Comparison of ENCODE assay signal across 14 cellular contexts in genomic region chr16:48434653-48435318, GRCh38. TPM values are rescaled to one million over a fixed set of nuclear protein-coding genes. Genes with fewer than 3 reads are reported as not detected.
DNase-seq lines count a peak whose midpoint lies in the region; ATAC-seq and TF ChIP-seq lines count a peak whose summit lies in the region.
"Had no signal": no experiment of that assay in that cellular context is flagged by ENCODE, and none has a peak within 500 bp of the region (broad histone marks: within the 10 kb centered on the region; RNA-seq: fewer than 3 reads in every experiment).

No MANE protein-coding gene starts in this region.

- ATAC-seq in IMR-90 (ENCODE audit: low read depth) (peak; percentile 91), GM19328 (IDR thresholded peaks at IDR 0.05; ENCODE audit: unreplicated experiment) (no peak)
- ATAC-seq: PC-3 had no signal

- peak overlapping the region; percentile 30; the same call in 1 of the 2 replicates for H4K91ac ChIP-seq in IMR-90 (ENCODE audit: insufficient read depth, low read depth, low read length)

- no peak for TF ChIP-seq RAD21 in IMR-90 (IDR thresholded peaks at IDR 0.05; ENCODE audit: low read length)
- TF ChIP-seq RAD21 in liver (IDR thresholded peaks at IDR 0.05) = no peak

- no peaks in the 10 kb centered on the region for H4K20me1 ChIP-seq in IMR-90 (ENCODE audit: insufficient read depth, low read length)

- H2BK20ac ChIP-seq in IMR-90 (ENCODE audit: low read depth, low read length) = peak overlapping the region; percentile 64

- intact Hi-C loops in IMR-90 (cut with micrococcal nuclease) = no loop called here
- intact Hi-C loops in lower leg skin (cut with DNase I; ENCODE audit: low total_unique reads) = no loop called here

- no peak for TF ChIP-seq POLR2A in IMR-90 (IDR thresholded peaks at IDR 0.05; ENCODE audit: low read depth, low read length)
- no peak for TF ChIP-seq POLR2A in lower leg skin (IDR thresholded peaks at IDR 0.05)

- H3K79me1 ChIP-seq in IMR-90 (ENCODE audit: low read depth in 1 of 2, low read length in 2 of 2) = no peaks in the 10 kb centered on the region

- H2BK5ac ChIP-seq in IMR-90 (ENCODE audit: low read depth, low read length, poor library complexity, severe bottlenecking) = peak overlapping the region; percentile 3

- no peaks in the 10 kb centered on the region for H3K9me3 ChIP-seq in IMR-90 (ENCODE audit: control insufficient read depth, insufficient read depth, low read length)
- H3K9me3 ChIP-seq in adipocyte (ENCODE audit: control insufficient read depth, low read length) = no peaks in the 10 kb centered on the region
- H3K9me3 ChIP-seq in liver (ENCODE audit: control insufficient read depth in 4 of 4, low read length in 3 of 4) = no peaks in the 10 kb centered on the region

- dilution Hi-C loops in IMR-90 (cut with HindIII; ENCODE audit: low sequenced_read_pairs, unreplicated experiment) = no loop called here

- peak; percentile 35 for DNase-seq in AG10803 (ENCODE audit: low read depth)
- peak; percentile 80 for DNase-seq in IMR-90
- DNase-seq in adipocyte (ENCODE audit: low read depth) = peak; percentile 59
- DNase-seq in lower leg skin (ENCODE audit: low spot score in 2 of 2) = no peak
- no peak for DNase-seq in NCI-H774 (lab: John Stamatoyannopoulos, UW)
- DNase-seq in NCI-H2227 treated with DMSO at 0.1 percent for 48 hours (lab: John Stamatoyannopoulos, UW) = no peak
- DNase-seq: activated CD4-positive, alpha-beta T cell treated with anti-CD3 and anti-CD28 coated beads for 48 hours; activated gamma-delta T cell; CD4-positive, CD25-positive, alpha-beta regulatory T cell; effector CD4-positive, alpha-beta T cell; NCI-H1436; PC-3 had no signal

- peak overlapping the region; percentile 70 for H3K4ac ChIP-seq in IMR-90 (ENCODE audit: low read depth, low read length)

- H3K9ac ChIP-seq in IMR-90 (ENCODE audit: low read depth, low read length) = no peak overlapping the region; the same call in 1 of the 2 replicates
- no peak overlapping the region for H3K9ac ChIP-seq in adipocyte (ENCODE audit: low read length)
- H3K9ac ChIP-seq in liver (ENCODE audit: low read depth in 1 of 2, low read length in 2 of 2) = no peak overlapping the region

- no peaks in the 10 kb centered on the region for H3K27me3 ChIP-seq in IMR-90 (ENCODE audit: control insufficient read depth, insufficient read depth, low read length)
- H3K27me3 ChIP-seq in adipocyte (replicated peaks; ENCODE audit: control insufficient read depth, insufficient read depth, low read length) = peaks cover 6% of the 10 kb centered on the region
- H3K27me3 ChIP-seq in liver (ENCODE audit: control insufficient read depth in 4 of 4, insufficient read depth in 4 of 4, low read length in 3 of 4) = no peaks in the 10 kb centered on the region

- H2AFZ ChIP-seq in IMR-90 (replicated peaks; ENCODE audit: low read length, poor library complexity) = peak overlapping the region; percentile 75

- peak overlapping the region; percentile 34 for H3K14ac ChIP-seq in IMR-90 (replicated peaks; ENCODE audit: low read depth, low read length)

- H3K36me3 ChIP-seq in IMR-90 (ENCODE audit: control insufficient read depth, insufficient read depth, low read length) (no peaks in the 10 kb centered on the region), adipocyte (ENCODE audit: control insufficient read depth, insufficient read depth, low read length, severe bottlenecking) (no peaks in the 10 kb centered on the region), liver (ENCODE audit: control insufficient read depth in 4 of 4, insufficient read depth in 3 of 4, low read depth in 1 of 4, low read length in 3 of 4) (no peaks in the 10 kb centered on the region)

- H3K27ac ChIP-seq in IMR-90 (ENCODE audit: insufficient read depth, low read length) (no peak overlapping the region), liver (ENCODE audit: low read depth in 1 of 2, low read length in 2 of 2) (no peak overlapping the region)

- peak overlapping the region; percentile 45; the same call in 1 of the 2 replicates for H2AK5ac ChIP-seq in IMR-90 (ENCODE audit: low read depth, low read length)

- peak overlapping the region; percentile 7 for H2AK9ac ChIP-seq in IMR-90 (replicated peaks; ENCODE audit: low read depth, low read length, poor library complexity)

- 0 out of 2 replicates have a peak overlapping the region, but pooled peaks have one; percentile 5 for H3K4me2 ChIP-seq in IMR-90 (ENCODE audit: low read depth, low read length)

- peaks cover 7% of the 10 kb centered on the region for H3K4me1 ChIP-seq in IMR-90 (ENCODE audit: control insufficient read depth, insufficient read depth, low read length)
- H3K4me1 ChIP-seq in adipocyte (ENCODE audit: control insufficient read depth, insufficient read depth, low read length) = peaks cover 15% of the 10 kb centered on the region
- H3K4me1 ChIP-seq in liver (ENCODE audit: control insufficient read depth in 4 of 4, insufficient read depth in 4 of 4, low read length in 3 of 4) = peaks cover 0 to 4% (median 0%) of the 10 kb centered on the region in 4 donors

- in situ Hi-C loops in IMR-90 (cut with MboI; ENCODE audit: low sequenced_read_pairs) = no loop called here

- H3K4me3 ChIP-seq in AG10803 (ENCODE audit: low read length) (no peak overlapping the region), IMR-90 (ENCODE audit: insufficient read depth, low read depth, low read length) (no peak overlapping the region), adipocyte (ENCODE audit: low read length) (no peak overlapping the region), liver (ENCODE audit: low read depth in 1 of 3, low read length in 3 of 3) (no peak overlapping the region), lower leg skin (ENCODE audit: low read depth, poor library complexity, severe bottlenecking) (no peak overlapping the region)

- peak overlapping the region; percentile 16 for H4K5ac ChIP-seq in IMR-90 (ENCODE audit: low read depth, low read length)

- H3K18ac ChIP-seq in IMR-90 (ENCODE audit: low read depth, low read length) = peak overlapping the region; percentile 35; the same call in 1 of the 2 replicates

- POLR2A ChIA-PET in IMR-90 (lab: Charles Lee; ENCODE audit: unreplicated experiment) = no interaction called here

- no peak overlapping the region for H3K56ac ChIP-seq in IMR-90 (ENCODE audit: extremely low read depth, insufficient read depth, low read length)

- peak overlapping the region; percentile 32 to 77; a peak in 2 of 4 replicates for H4K8ac ChIP-seq in IMR-90 (ENCODE audit: low read depth in 2 of 2, low read length in 2 of 2)

- peak overlapping the region; percentile 56 for H2BK120ac ChIP-seq in IMR-90 (ENCODE audit: low read depth, low read length)

- peaks cover 12% of the 10 kb centered on the region for H3K9me1 ChIP-seq in IMR-90 (ENCODE audit: insufficient read depth, low read length)

- no peak overlapping the region for H3K23ac ChIP-seq in IMR-90 (ENCODE audit: low read depth, low read length)

- CTCF ChIA-PET in IMR-90 (lab: Yijun Ruan, JAX) = interaction anchor here (0.5 kb wide), 1 partner anchor 24 kb away, joined by 3 read pairs; no protein-coding TSS in a partner anchor

- peak overlapping the region; percentile 40; the same call in 1 of the 3 replicates for H2BK15ac ChIP-seq in IMR-90 (ENCODE audit: low read depth, low read length)

- WGBS in IMR-90 (ENCODE audit: extremely low coverage in 2 of 2, insufficient read length in 1 of 2), 2 experiments = no CpG with 5 or more reads among the region's 4 CpGs
- 31% methylated on average over 4 of the region's 4 CpGs for WGBS in liver
- WGBS in lower leg skin, 2 donors = 55 to 65% methylated on average over 4 of the region's 4 CpGs

- BruUV-seq in IMR-90 (replicated peaks; lab: Mats Ljungman, UMichigan) = no TSS peak

- TF ChIP-seq CTCF in AG10803 (conservative IDR thresholded peaks at IDR 0.05; ENCODE audit: low read length) (no peak), IMR-90 (conservative IDR thresholded peaks at IDR 0.05; ENCODE audit: low read depth, low read length) (no peak), liver (IDR thresholded peaks at IDR 0.05; ENCODE audit: low read depth, low read length, missing input control) (no peak), lower leg skin (IDR thresholded peaks at IDR 0.05) (no peak)

TF ChIP-seq in IMR-90, 13 proteins besides CTCF, POLR2A, EP300 and RAD21 (continues in another document):
- no peak for TF ChIP-seq CHD1 (IDR thresholded peaks at IDR 0.05; ENCODE audit: low read depth, low read length)
- no peak for TF ChIP-seq RCOR1 (IDR thresholded peaks at IDR 0.05; ENCODE audit: insufficient replicate concordance, low read length)
- TF ChIP-seq MAFK (IDR thresholded peaks at IDR 0.05; ENCODE audit: low read depth, low read length) = no peak
- TF ChIP-seq NFE2L2 (IDR thresholded peaks at IDR 0.05; ENCODE audit: low read depth, low read length) = no peak

TF ChIP-seq in liver, 16 proteins besides CTCF, POLR2A, EP300 and RAD21 (continues in another document):
- TF ChIP-seq NR2F2 (IDR thresholded peaks at IDR 0.05) (no peak), REST (IDR thresholded peaks at IDR 0.05) (no peak), SP1 (IDR thresholded peaks at IDR 0.05) (peak; percentile 18)

RNA-seq across cellular contexts. Expression of gene SIAH1, which starts 49.6 kb away (rescaled TPM):
- total RNA-seq in IMR-90 (2012; rRNA removed) (16.9 and 17.7 TPM in 2 replicates), liver (10 to 100 TPM; 15.7 to 15.8 TPM), lower leg skin (10 to 100 TPM; 20.6 to 37.6 (median 34.4) TPM)
- polyA plus RNA-seq in IMR-90 (2012; rRNA removed) (8.8 and 10.3 TPM in 2 replicates), liver (10 to 100 TPM in 1 of 2 donors, 1 to 10 TPM in 1; 6.7 to 17.3 TPM)
- 6.3 and 10.9 TPM in 2 replicates for polyA plus RNA-seq in IMR-90 (2012; cell fraction: cytosol; rRNA removed)
- polyA plus RNA-seq in IMR-90 (2012; cell fraction: nucleus; rRNA removed; ENCODE audit: low replicate concordance) = 8.6 and 22.7 TPM in 2 replicates

Comparison
In these comparisons a context has a peak if more than half of its experiments do, and no peak if none do; other contexts are left out.
1. DNase-seq: peak in AG10803 (single experiment), IMR-90 (single experiment) and adipocyte (single experiment); none in lower leg skin (0 of 2), NCI-H774 (single experiment) and NCI-H2227 treated with DMSO at 0.1 percent for 48 hours (single experiment).